Comparison of ENCODE assay signal across 1 cellular context in the genomic region with DNA sequence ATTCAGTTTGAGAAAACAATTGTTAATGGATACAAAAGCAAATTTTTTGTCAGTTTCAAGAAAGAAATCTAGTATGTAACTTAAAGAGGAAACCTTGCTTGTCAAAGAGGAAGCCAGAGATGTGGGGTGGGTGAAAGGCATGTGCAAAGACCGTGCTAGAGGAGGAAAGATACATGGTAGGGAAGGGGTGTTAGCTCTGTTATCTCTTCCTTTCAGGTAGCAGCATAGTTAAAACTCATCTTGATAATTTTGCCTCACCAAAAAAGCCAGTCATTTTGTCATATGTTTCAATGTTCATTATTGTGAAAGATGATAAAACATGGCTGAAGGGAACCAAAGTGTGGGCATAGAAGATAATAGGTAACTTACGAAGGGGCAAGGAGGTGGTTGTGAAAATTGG.
TF ChIP-seq lines count a peak whose summit lies in the region.

No MANE protein-coding gene starts in this region.

TF ChIP-seq in K562, 482 proteins besides CTCF, POLR2A, EP300 and RAD21 (continued from another document):
- TF ChIP-seq, protein P1, sequence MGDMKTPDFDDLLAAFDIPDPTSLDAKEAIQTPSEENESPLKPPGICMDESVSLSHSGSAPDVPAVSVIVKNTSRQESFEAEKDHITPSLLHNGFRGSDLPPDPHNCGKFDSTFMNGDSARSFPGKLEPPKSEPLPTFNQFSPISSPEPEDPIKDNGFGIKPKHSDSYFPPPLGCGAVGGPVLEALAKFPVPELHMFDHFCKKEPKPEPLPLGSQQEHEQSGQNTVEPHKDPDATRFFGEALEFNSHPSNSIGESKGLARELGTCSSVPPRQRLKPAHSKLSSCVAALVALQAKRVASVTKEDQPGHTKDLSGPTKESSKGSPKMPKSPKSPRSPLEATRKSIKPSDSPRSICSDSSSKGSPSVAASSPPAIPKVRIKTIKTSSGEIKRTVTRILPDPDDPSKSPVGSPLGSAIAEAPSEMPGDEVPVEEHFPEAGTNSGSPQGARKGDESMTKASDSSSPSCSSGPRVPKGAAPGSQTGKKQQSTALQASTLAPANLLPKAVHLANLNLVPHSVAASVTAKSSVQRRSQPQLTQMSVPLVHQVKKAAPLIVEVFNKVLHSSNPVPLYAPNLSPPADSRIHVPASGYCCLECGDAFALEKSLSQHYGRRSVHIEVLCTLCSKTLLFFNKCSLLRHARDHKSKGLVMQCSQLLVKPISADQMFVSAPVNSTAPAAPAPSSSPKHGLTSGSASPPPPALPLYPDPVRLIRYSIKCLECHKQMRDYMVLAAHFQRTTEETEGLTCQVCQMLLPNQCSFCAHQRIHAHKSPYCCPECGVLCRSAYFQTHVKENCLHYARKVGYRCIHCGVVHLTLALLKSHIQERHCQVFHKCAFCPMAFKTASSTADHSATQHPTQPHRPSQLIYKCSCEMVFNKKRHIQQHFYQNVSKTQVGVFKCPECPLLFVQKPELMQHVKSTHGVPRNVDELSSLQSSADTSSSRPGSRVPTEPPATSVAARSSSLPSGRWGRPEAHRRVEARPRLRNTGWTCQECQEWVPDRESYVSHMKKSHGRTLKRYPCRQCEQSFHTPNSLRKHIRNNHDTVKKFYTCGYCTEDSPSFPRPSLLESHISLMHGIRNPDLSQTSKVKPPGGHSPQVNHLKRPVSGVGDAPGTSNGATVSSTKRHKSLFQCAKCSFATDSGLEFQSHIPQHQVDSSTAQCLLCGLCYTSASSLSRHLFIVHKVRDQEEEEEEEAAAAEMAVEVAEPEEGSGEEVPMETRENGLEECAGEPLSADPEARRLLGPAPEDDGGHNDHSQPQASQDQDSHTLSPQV (IDR thresholded peaks at IDR 0.05), result peak; percentile 52; the same call in 1 of the 2 replicates
- TF ChIP-seq DDX20 (tag; IDR thresholded peaks at IDR 0.05; ENCODE audit: low read depth), result no peak
- TF ChIP-seq ARID2 (IDR thresholded peaks at IDR 0.05), result no peak
- TF ChIP-seq, protein P2, sequence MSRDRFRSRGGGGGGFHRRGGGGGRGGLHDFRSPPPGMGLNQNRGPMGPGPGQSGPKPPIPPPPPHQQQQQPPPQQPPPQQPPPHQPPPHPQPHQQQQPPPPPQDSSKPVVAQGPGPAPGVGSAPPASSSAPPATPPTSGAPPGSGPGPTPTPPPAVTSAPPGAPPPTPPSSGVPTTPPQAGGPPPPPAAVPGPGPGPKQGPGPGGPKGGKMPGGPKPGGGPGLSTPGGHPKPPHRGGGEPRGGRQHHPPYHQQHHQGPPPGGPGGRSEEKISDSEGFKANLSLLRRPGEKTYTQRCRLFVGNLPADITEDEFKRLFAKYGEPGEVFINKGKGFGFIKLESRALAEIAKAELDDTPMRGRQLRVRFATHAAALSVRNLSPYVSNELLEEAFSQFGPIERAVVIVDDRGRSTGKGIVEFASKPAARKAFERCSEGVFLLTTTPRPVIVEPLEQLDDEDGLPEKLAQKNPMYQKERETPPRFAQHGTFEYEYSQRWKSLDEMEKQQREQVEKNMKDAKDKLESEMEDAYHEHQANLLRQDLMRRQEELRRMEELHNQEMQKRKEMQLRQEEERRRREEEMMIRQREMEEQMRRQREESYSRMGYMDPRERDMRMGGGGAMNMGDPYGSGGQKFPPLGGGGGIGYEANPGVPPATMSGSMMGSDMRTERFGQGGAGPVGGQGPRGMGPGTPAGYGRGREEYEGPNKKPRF (IDR thresholded peaks at IDR 0.05; ENCODE audit: low read depth, low read length), result no peak
- no peak for TF ChIP-seq IFI16 (CRISPR knock-in tag; IDR thresholded peaks at IDR 0.05)
- peak in 1 of 2 experiments; percentile 32; a peak in 1 of 4 replicates for TF ChIP-seq KDM1A (IDR thresholded peaks at IDR 0.05)
- TF ChIP-seq MTA3 (IDR thresholded peaks at IDR 0.05; ENCODE audit: borderline replicate concordance), result no peak
- TF ChIP-seq ZNF644 (tag; IDR thresholded peaks at IDR 0.05; ENCODE audit: low read depth), result no peak
- TF ChIP-seq PHTF2 (CRISPR knock-in tag; IDR thresholded peaks at IDR 0.05), result no peak
- TF ChIP-seq, protein P3, sequence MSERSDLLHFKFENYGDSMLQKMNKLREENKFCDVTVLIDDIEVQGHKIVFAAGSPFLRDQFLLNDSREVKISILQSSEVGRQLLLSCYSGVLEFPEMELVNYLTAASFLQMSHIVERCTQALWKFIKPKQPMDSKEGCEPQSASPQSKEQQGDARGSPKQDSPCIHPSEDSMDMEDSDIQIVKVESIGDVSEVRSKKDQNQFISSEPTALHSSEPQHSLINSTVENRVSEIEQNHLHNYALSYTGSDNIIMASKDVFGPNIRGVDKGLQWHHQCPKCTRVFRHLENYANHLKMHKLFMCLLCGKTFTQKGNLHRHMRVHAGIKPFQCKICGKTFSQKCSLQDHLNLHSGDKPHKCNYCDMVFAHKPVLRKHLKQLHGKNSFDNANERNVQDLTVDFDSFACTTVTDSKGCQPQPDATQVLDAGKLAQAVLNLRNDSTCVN (CRISPR knock-in tag; IDR thresholded peaks at IDR 0.05), result no peak
- peak; percentile 26; the same call in 1 of the 2 replicates for TF ChIP-seq GATAD2A (IDR thresholded peaks at IDR 0.05)
- no peak for TF ChIP-seq HDAC1 (IDR thresholded peaks at IDR 0.05)
- peak; percentile 55; the same call in 1 of the 2 replicates for TF ChIP-seq SPI1 (IDR thresholded peaks at IDR 0.05; ENCODE audit: borderline replicate concordance, low read depth, low read length)
- no peak for TF ChIP-seq GABPA (tag; conservative IDR thresholded peaks at IDR 0.05; ENCODE audit: low read depth)
- TF ChIP-seq, protein P4, sequence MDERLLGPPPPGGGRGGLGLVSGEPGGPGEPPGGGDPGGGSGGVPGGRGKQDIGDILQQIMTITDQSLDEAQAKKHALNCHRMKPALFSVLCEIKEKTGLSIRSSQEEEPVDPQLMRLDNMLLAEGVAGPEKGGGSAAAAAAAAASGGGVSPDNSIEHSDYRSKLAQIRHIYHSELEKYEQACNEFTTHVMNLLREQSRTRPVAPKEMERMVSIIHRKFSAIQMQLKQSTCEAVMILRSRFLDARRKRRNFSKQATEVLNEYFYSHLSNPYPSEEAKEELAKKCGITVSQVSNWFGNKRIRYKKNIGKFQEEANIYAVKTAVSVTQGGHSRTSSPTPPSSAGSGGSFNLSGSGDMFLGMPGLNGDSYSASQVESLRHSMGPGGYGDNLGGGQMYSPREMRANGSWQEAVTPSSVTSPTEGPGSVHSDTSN (CRISPR knock-in tag; IDR thresholded peaks at IDR 0.05; ENCODE audit: low read depth), result no peak
- TF ChIP-seq, protein P4 (tag; conservative IDR thresholded peaks at IDR 0.05; ENCODE audit: low read depth), result no peak
- peak in 1 of 2 experiments; percentile 24; a peak in 1 of 4 replicates for TF ChIP-seq TBL1XR1 (IDR thresholded peaks at IDR 0.05; ENCODE audit: low read length in 2 of 2)
- TF ChIP-seq, protein P5, sequence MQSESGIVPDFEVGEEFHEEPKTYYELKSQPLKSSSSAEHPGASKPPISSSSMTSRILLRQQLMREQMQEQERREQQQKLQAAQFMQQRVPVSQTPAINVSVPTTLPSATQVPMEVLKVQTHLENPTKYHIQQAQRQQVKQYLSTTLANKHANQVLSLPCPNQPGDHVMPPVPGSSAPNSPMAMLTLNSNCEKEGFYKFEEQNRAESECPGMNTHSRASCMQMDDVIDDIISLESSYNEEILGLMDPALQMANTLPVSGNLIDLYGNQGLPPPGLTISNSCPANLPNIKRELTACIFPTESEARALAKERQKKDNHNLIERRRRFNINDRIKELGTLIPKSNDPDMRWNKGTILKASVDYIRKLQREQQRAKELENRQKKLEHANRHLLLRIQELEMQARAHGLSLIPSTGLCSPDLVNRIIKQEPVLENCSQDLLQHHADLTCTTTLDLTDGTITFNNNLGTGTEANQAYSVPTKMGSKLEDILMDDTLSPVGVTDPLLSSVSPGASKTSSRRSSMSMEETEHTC (IDR thresholded peaks at IDR 0.05), result 0 out of 2 replicates have a peak, but pooled peaks have one; percentile 24
- TF ChIP-seq SIN3A (IDR thresholded peaks at IDR 0.05; ENCODE audit: borderline replicate concordance in 2 of 2, control insufficient read depth in 1 of 2, low read depth in 2 of 2, low read length in 2 of 2), result no peak
- TF ChIP-seq ZNF707 (CRISPR knock-in tag; conservative IDR thresholded peaks at IDR 0.05), result no peak
- TF ChIP-seq STAT5A (IDR thresholded peaks at IDR 0.05; ENCODE audit: borderline replicate concordance, low read length), result peak; percentile 39; the same call in 1 of the 2 replicates
- TF ChIP-seq CEBPB (tag; IDR thresholded peaks at IDR 0.05), result peak; percentile 65
- TF ChIP-seq, protein P6, sequence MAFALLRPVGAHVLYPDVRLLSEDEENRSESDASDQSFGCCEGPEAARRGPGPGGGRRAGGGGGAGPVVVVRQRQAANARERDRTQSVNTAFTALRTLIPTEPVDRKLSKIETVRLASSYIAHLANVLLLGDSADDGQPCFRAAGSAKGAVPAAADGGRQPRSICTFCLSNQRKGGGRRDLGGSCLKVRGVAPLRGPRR (CRISPR knock-in tag; IDR thresholded peaks at IDR 0.05), result peak; percentile 45; the same call in 1 of the 2 replicates
- peak; percentile 80 for TF ChIP-seq TEAD4 (IDR thresholded peaks at IDR 0.05; ENCODE audit: low read length)
- TF ChIP-seq TEAD4 (CRISPR knock-in tag; IDR thresholded peaks at IDR 0.05; ENCODE audit: borderline replicate concordance), result no peak
- TF ChIP-seq RCOR1 (IDR thresholded peaks at IDR 0.05; ENCODE audit: borderline replicate concordance in 1 of 2, low read depth in 2 of 2, low read length in 2 of 2), result peak in 1 of 2 experiments; percentile 56; a peak in 1 of 4 replicates
- TF ChIP-seq FOXA3 (CRISPR knock-in tag; conservative IDR thresholded peaks at IDR 0.05 in 1 of 2, IDR thresholded peaks at IDR 0.05 in 1 of 2), result no peak
- TF ChIP-seq, protein P7, sequence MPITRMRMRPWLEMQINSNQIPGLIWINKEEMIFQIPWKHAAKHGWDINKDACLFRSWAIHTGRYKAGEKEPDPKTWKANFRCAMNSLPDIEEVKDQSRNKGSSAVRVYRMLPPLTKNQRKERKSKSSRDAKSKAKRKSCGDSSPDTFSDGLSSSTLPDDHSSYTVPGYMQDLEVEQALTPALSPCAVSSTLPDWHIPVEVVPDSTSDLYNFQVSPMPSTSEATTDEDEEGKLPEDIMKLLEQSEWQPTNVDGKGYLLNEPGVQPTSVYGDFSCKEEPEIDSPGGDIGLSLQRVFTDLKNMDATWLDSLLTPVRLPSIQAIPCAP (CRISPR knock-in tag; IDR thresholded peaks at IDR 0.05; ENCODE audit: borderline replicate concordance), result no peak
- TF ChIP-seq DMBX1 (CRISPR knock-in tag; IDR thresholded peaks at IDR 0.05; ENCODE audit: borderline replicate concordance), result 0 out of 2 replicates have a peak, but pooled peaks have one; percentile 16
- no peak for TF ChIP-seq HDAC6 (IDR thresholded peaks at IDR 0.05; ENCODE audit: low read depth, low read length)
- TF ChIP-seq ARID1B (IDR thresholded peaks at IDR 0.05), result peak; percentile 88
- no peak for TF ChIP-seq MCM3 (IDR thresholded peaks at IDR 0.05)
- TF ChIP-seq, protein P8, sequence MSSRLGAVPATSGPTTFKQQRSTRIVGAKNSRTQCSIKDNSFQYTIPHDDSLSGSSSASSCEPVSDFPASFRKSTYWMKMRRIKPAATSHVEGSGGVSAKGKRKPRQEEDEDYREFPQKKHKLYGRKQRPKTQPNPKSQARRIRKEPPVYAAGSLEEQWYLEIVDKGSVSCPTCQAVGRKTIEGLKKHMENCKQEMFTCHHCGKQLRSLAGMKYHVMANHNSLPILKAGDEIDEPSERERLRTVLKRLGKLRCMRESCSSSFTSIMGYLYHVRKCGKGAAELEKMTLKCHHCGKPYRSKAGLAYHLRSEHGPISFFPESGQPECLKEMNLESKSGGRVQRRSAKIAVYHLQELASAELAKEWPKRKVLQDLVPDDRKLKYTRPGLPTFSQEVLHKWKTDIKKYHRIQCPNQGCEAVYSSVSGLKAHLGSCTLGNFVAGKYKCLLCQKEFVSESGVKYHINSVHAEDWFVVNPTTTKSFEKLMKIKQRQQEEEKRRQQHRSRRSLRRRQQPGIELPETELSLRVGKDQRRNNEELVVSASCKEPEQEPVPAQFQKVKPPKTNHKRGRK (tag; IDR thresholded peaks at IDR 0.05), result no peak
- TF ChIP-seq, protein P9, sequence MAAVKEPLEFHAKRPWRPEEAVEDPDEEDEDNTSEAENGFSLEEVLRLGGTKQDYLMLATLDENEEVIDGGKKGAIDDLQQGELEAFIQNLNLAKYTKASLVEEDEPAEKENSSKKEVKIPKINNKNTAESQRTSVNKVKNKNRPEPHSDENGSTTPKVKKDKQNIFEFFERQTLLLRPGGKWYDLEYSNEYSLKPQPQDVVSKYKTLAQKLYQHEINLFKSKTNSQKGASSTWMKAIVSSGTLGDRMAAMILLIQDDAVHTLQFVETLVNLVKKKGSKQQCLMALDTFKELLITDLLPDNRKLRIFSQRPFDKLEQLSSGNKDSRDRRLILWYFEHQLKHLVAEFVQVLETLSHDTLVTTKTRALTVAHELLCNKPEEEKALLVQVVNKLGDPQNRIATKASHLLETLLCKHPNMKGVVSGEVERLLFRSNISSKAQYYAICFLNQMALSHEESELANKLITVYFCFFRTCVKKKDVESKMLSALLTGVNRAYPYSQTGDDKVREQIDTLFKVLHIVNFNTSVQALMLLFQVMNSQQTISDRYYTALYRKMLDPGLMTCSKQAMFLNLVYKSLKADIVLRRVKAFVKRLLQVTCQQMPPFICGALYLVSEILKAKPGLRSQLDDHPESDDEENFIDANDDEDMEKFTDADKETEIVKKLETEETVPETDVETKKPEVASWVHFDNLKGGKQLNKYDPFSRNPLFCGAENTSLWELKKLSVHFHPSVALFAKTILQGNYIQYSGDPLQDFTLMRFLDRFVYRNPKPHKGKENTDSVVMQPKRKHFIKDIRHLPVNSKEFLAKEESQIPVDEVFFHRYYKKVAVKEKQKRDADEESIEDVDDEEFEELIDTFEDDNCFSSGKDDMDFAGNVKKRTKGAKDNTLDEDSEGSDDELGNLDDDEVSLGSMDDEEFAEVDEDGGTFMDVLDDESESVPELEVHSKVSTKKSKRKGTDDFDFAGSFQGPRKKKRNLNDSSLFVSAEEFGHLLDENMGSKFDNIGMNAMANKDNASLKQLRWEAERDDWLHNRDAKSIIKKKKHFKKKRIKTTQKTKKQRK (IDR thresholded peaks at IDR 0.05; ENCODE audit: borderline replicate concordance, low read depth, low read length), result no peak
- 0 out of 2 replicates have a peak, but pooled peaks have one; percentile 26 for TF ChIP-seq CC2D1A (IDR thresholded peaks at IDR 0.05)
- TF ChIP-seq TAL1 (IDR thresholded peaks at IDR 0.05), result peak; percentile 75
